In the genomic region with DNA sequence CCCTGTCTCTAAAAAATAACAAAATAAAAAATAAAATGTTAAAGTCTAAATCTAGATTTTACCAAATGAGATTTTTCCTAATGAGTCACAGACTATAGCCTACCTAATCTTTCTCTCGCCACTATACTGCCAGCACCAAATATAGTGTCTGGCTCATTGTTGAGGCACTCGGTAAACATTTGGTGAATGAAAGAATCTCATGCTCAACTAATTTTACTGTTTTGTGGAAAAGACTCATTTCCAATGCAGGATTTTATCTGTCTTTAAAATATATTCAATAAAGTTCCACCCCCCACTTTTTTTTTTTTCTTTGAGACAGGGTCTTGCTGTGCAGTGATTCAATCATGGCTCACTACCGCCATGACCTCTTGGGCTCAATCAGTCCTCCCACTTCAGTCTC, we compare ENCODE assay signal across 18 cellular contexts.
DNase-seq lines count a peak whose midpoint lies in the region; ATAC-seq and TF ChIP-seq lines count a peak whose summit lies in the region.
"Had no signal": no experiment of that assay in that cellular context is flagged by ENCODE, and none has a peak within 500 bp of the region (broad histone marks: within the 10 kb centered on the region; RNA-seq: fewer than 3 reads in every experiment).

No MANE protein-coding gene starts in this region.

- H3K4me3 ChIP-seq in brain microvascular endothelial cell (ENCODE audit: low read depth, low read length): no peak overlapping the region
- no peak overlapping the region for H3K4me3 ChIP-seq in tibial artery
- no peak overlapping the region for H3K4me3 ChIP-seq in SJCRH30
- H3K4me3 ChIP-seq: GM12878, MG63 had no signal

- no peak overlapping the region for H3K27ac Mint-ChIP-seq in stimulated activated naive B cell treated with anti-CD40 and anti-IgM and Interleukin-4, amounts not matched to agents 10 μg/mL and 1 μg/mL and 100 μg/mL, for 72 hours
- H3K27ac Mint-ChIP-seq: CD8-positive, alpha-beta T cell had no signal

- H3K27ac ChIP-seq in brain microvascular endothelial cell: peak overlapping the region; percentile 38
- H3K27ac ChIP-seq in tibial artery: peak overlapping the region; percentile 41 to 49
- H3K27ac ChIP-seq in SJCRH30: no peak overlapping the region
- H3K27ac ChIP-seq: KMS-11 had no signal

- TF ChIP-seq CTCF in brain microvascular endothelial cell (IDR thresholded peaks at IDR 0.05; ENCODE audit: low read depth, low read length, missing control alignments) (no peak), tibial artery (IDR thresholded peaks at IDR 0.05) (no peak)

- H3K36me3 ChIP-seq in brain microvascular endothelial cell (replicated peaks) (peaks cover 27% of the 10 kb centered on the region), tibial artery (peaks cover 2 to 8% (median 6%) of the 10 kb centered on the region in 3 donors), SJCRH30 (peaks cover 77% of the 10 kb centered on the region)
- H3K36me3 ChIP-seq: MG63 had no signal

- H3K4me1 Mint-ChIP-seq in stimulated activated naive B cell treated with anti-CD40 and anti-IgM and Interleukin-4, amounts not matched to agents 10 μg/mL and 1 μg/mL and 100 μg/mL, for 72 hours: no peaks in the 10 kb centered on the region

- no peaks in the 10 kb centered on the region for H3K27me3 Mint-ChIP-seq in stimulated activated naive B cell treated with anti-CD40 and anti-IgM and Interleukin-4, amounts not matched to agents 10 μg/mL and 1 μg/mL and 100 μg/mL, for 72 hours

- in situ Hi-C loops in brain microvascular endothelial cell (cut with HindIII; ENCODE audit: low pct_ligation_motif_present, low sequenced_read_pairs): no loop called here

- H3K27me3 ChIP-seq in brain microvascular endothelial cell (replicated peaks): no peaks in the 10 kb centered on the region
- H3K27me3 ChIP-seq in tibial artery: no peaks in the 10 kb centered on the region
- H3K27me3 ChIP-seq in SJCRH30: no peaks in the 10 kb centered on the region
- H3K27me3 ChIP-seq: MG63 had no signal

- H3K9me3 ChIP-seq in tibial artery (no peaks in the 10 kb centered on the region), SJCRH30 (replicated peaks) (no peaks in the 10 kb centered on the region)
- H3K9me3 ChIP-seq: MG63, SK-N-SH had no signal

- no peaks in the 10 kb centered on the region for H3K36me3 Mint-ChIP-seq in stimulated activated naive B cell treated with anti-CD40 and anti-IgM and Interleukin-4, amounts not matched to agents 10 μg/mL and 1 μg/mL and 100 μg/mL, for 72 hours
- H3K36me3 Mint-ChIP-seq: CD8-positive, alpha-beta T cell had no signal

- intact Hi-C loops in tibial artery (cut with DNase I; ENCODE audit: low total_unique reads): no loop called here

- no peak overlapping the region for H3K4me3 Mint-ChIP-seq in stimulated activated naive B cell treated with anti-CD40 and anti-IgM and Interleukin-4, amounts not matched to agents 10 μg/mL and 1 μg/mL and 100 μg/mL, for 72 hours
- H3K4me3 Mint-ChIP-seq: CD8-positive, alpha-beta T cell had no signal

- ATAC-seq in stimulated activated naive B cell treated with anti-CD40 and anti-IgM and Interleukin-4, amounts not matched to agents 10 μg/mL and 1 μg/mL and 100 μg/mL, for 72 hours (replicated peaks): no peak
- ATAC-seq: CD8-positive, alpha-beta T cell; GM12878; HCT116; Panc1; Right ventricle myocardium inferior had no signal

- H3K4me1 ChIP-seq in tibial artery (peaks cover 0 to 85% (median 11%) of the 10 kb centered on the region in 4 donors), SJCRH30 (no peaks in the 10 kb centered on the region)

- H3K9me3 Mint-ChIP-seq in stimulated activated naive B cell treated with anti-CD40 and anti-IgM and Interleukin-4, amounts not matched to agents 10 μg/mL and 1 μg/mL and 100 μg/mL, for 72 hours: no peaks in the 10 kb centered on the region
- H3K9me3 Mint-ChIP-seq: CD8-positive, alpha-beta T cell had no signal

- peak; percentile 81 for DNase-seq in EH (ENCODE audit: low read depth)
- DNase-seq in M059J (ENCODE audit: low read depth): peak; percentile 78
- DNase-seq in brain microvascular endothelial cell: peak; percentile 34
- no peak for DNase-seq in tibial artery
- DNase-seq in stimulated activated naive B cell treated with anti-CD40 and anti-IgM and Interleukin-4, amounts not matched to agents 10 μg/mL and 1 μg/mL and 100 μg/mL, for 72 hours: no peak
- DNase-seq in activated naive CD4-positive, alpha-beta T cell (lab: John Stamatoyannopoulos, UW): no peak
- no peak for DNase-seq in SJCRH30
- DNase-seq: CD8-positive, alpha-beta T cell; MG63; NCI-H1092 treated with DMSO at 0.1 percent for 48 hours; NCI-H2227 treated with DMSO at 0.1 percent for 48 hours; NCI-H524; SK-N-SH had no signal

Comparison
In these comparisons a context has a peak if more than half of its experiments do, and no peak if none do; other contexts are left out.
1. DNase-seq: peak in EH (single experiment), M059J (single experiment) and brain microvascular endothelial cell (single experiment); none in tibial artery (0 of 2), stimulated activated naive B cell treated with anti-CD40 and anti-IgM and Interleukin-4, amounts not matched to agents 10 μg/mL and 1 μg/mL and 100 μg/mL, for 72 hours (single experiment), activated naive CD4-positive, alpha-beta T cell (0 of 4) and SJCRH30 (0 of 2).